1 cellular context compared by ENCODE assay signal in genomic region chr7:2103071-2103898, GRCh38.
TF ChIP-seq lines count a peak whose summit lies in the region.

No MANE protein-coding gene starts in this region.

TF ChIP-seq in GM23338, 12 proteins besides CTCF, POLR2A, EP300 and RAD21 (continued from another document):
- no peak for TF ChIP-seq ZNF462 (CRISPR knock-in tag; IDR thresholded peaks at IDR 0.05)
- TF ChIP-seq, protein P1, sequence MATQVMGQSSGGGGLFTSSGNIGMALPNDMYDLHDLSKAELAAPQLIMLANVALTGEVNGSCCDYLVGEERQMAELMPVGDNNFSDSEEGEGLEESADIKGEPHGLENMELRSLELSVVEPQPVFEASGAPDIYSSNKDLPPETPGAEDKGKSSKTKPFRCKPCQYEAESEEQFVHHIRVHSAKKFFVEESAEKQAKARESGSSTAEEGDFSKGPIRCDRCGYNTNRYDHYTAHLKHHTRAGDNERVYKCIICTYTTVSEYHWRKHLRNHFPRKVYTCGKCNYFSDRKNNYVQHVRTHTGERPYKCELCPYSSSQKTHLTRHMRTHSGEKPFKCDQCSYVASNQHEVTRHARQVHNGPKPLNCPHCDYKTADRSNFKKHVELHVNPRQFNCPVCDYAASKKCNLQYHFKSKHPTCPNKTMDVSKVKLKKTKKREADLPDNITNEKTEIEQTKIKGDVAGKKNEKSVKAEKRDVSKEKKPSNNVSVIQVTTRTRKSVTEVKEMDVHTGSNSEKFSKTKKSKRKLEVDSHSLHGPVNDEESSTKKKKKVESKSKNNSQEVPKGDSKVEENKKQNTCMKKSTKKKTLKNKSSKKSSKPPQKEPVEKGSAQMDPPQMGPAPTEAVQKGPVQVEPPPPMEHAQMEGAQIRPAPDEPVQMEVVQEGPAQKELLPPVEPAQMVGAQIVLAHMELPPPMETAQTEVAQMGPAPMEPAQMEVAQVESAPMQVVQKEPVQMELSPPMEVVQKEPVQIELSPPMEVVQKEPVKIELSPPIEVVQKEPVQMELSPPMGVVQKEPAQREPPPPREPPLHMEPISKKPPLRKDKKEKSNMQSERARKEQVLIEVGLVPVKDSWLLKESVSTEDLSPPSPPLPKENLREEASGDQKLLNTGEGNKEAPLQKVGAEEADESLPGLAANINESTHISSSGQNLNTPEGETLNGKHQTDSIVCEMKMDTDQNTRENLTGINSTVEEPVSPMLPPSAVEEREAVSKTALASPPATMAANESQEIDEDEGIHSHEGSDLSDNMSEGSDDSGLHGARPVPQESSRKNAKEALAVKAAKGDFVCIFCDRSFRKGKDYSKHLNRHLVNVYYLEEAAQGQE (IDR thresholded peaks at IDR 0.05; ENCODE audit: unreplicated experiment): no peak
- TF ChIP-seq ZNF114 (CRISPR knock-in tag; IDR thresholded peaks at IDR 0.05): no peak
- no peak for TF ChIP-seq POLR2AphosphoS5 (IDR thresholded peaks at IDR 0.05; ENCODE audit: low read depth)
- TF ChIP-seq CREB1 (CRISPR knock-in tag; IDR thresholded peaks at IDR 0.05; ENCODE audit: low read depth): no peak
- no peak for TF ChIP-seq JUNB (IDR thresholded peaks at IDR 0.05; ENCODE audit: unreplicated experiment)
